In genomic region chr11:18721576-18722292, GRCh38 we compare ENCODE assay signal across 8 cellular contexts. TPM values are rescaled to one million over a fixed set of nuclear protein-coding genes. Genes with fewer than 3 reads are reported as not detected.
A peak's percentile ranks its signal among the peaks of the same experiment; 100 is the strongest.
DNase-seq lines count a peak whose midpoint lies in the region; ATAC-seq, FAIRE-seq and TF ChIP-seq lines count a peak whose summit lies in the region.

No MANE protein-coding gene starts in this region.

- in situ Hi-C loops in K562 (cut with MboI), result no loop called here

- H4K20me1 ChIP-seq in K562 (replicated peaks; ENCODE audit: control insufficient read depth, insufficient read depth, low read length), result peaks cover 2% of the 10 kb centered on the region; the same call in 1 of the 2 replicates

- H3K9me3 ChIP-seq in HUES6 (ENCODE audit: control insufficient read depth, insufficient read depth, low read depth, low read length), result no peaks in the 10 kb centered on the region
- H3K9me3 ChIP-seq in K562 (replicated peaks; ENCODE audit: control insufficient read depth, insufficient read depth, low read depth, low read length), result no peaks in the 10 kb centered on the region
- H3K9me3 ChIP-seq in spleen, result no peaks in the 10 kb centered on the region

- H3K9me1 ChIP-seq in K562 (ENCODE audit: control insufficient read depth, insufficient read depth, low read length), result peaks cover 3% of the 10 kb centered on the region

- peak overlapping the region; percentile 93 for H2AFZ ChIP-seq in K562 (ENCODE audit: low read depth, low read length)

- no peak for TF ChIP-seq EP300 in K562 (IDR thresholded peaks at IDR 0.05; ENCODE audit: low read length)

- H3K9ac ChIP-seq in HUES6 (ENCODE audit: low read length) (peak overlapping the region; percentile 2), K562 (ENCODE audit: insufficient read depth in 1 of 2, low read depth in 2 of 2, low read length in 2 of 2) (peak overlapping the region in 1 of 2 experiments; percentile 82; a peak in 2 of 4 replicates)

- POLR2A ChIA-PET in K562 (lab: Yijun Ruan, JAX), result interaction anchor here (0.6 to 1.1 kb wide), 7 partner anchors 16 to 31 kb away, joined by 3 to 5 read pairs (median 3); partner anchors contain the start of gene TMEM86A

- ATAC-seq in GM21390 (IDR thresholded peaks at IDR 0.05; ENCODE audit: unreplicated experiment), result peak; percentile 80
- ATAC-seq in K562, result peak; percentile 90

- no peak for TF ChIP-seq POLR2A in K562 (conservative IDR thresholded peaks at IDR 0.05)
- TF ChIP-seq POLR2A in spleen (IDR thresholded peaks at IDR 0.05), result no peak

- H3K36me3 ChIP-seq in HUES6 (ENCODE audit: control insufficient read depth, insufficient read depth, low read length) (no peaks in the 10 kb centered on the region), K562 (ENCODE audit: control insufficient read depth, insufficient read depth, low read length) (no peaks in the 10 kb centered on the region), spleen (no peaks in the 10 kb centered on the region)

- peak overlapping the region; percentile 82 for H3K4me2 ChIP-seq in K562 (ENCODE audit: insufficient read depth, low read length)

- peak; percentile 86 for DNase-seq in ELF-1 (ENCODE audit: low read depth, low spot score)
- DNase-seq in SW480 (ENCODE audit: low spot score), result peak; percentile 77
- DNase-seq in K562 (ENCODE audit: extremely low read depth in 1 of 4, low spot score in 3 of 4), result peak; percentile 61 to 76 (median 68)
- DNase-seq in iPS-NIHi7 (ENCODE audit: extremely low spot score), result peak; percentile 82
- DNase-seq in spleen, result peak; percentile 84
- DNase-seq in urothelium cell line (ENCODE audit: low spot score), result no peak

- 16% methylated on average over 27 of the region's 35 CpGs for WGBS in K562 (ENCODE audit: insufficient coverage, low coverage, missing lambda C conversion rate)
- 0 to 1% (median 1%) methylated on average over 32 to 35 of the region's 35 CpGs for WGBS in spleen, 5 donors

- CTCF ChIA-PET in K562 (lab: Yijun Ruan, JAX; ENCODE audit: low intra/inter-chr PET ratio), result interaction anchor here (0.6 to 0.7 kb wide), 2 partner anchors 54 to 843 kb away, joined by 3 read pairs; no protein-coding TSS in a partner anchor

- no TSS peak for BruUV-seq in K562 (replicated peaks; lab: Mats Ljungman, UMichigan)

- peaks cover 33% of the 10 kb centered on the region for H3K27me3 ChIP-seq in HUES6 (ENCODE audit: control insufficient read depth, insufficient read depth, low read length)
- peaks cover 6 to 40% of the 10 kb centered on the region in 2 experiments for H3K27me3 ChIP-seq in K562 (ENCODE audit: control insufficient read depth in 2 of 2, insufficient read depth in 2 of 2, low read length in 2 of 2)
- H3K27me3 ChIP-seq in spleen (replicated peaks in 1 of 7), result peaks cover 0 to 11% (median 0%) of the 10 kb centered on the region in 7 donors

- FAIRE-seq in K562 (lab: Jason Lieb, UNC) (peak; percentile 86), urothelium cell line (lab: Jason Lieb, UNC) (no peak)

- H3K4me3 ChIP-seq in HUES6 (ENCODE audit: low read depth, low read length) (peak overlapping the region; percentile 57), K562 (peak overlapping the region; percentile 30; the same call in 1 of the 2 replicates), spleen (peak overlapping the region; percentile 39 to 81 (median 56))

- H3K4me1 ChIP-seq in HUES6 (ENCODE audit: control insufficient read depth, insufficient read depth, low read length) (peaks cover 14% of the 10 kb centered on the region), K562 (replicated peaks in 1 of 2; ENCODE audit: control insufficient read depth in 2 of 2, insufficient read depth in 2 of 2, low read length in 2 of 2) (peaks cover 2 to 14% of the 10 kb centered on the region in 2 experiments; a peak in 3 of 5 replicates), spleen (peaks cover 4 to 22% (median 18%) of the 10 kb centered on the region in 6 donors)

- peak; percentile 58 to 87 (median 72) for TF ChIP-seq CTCF in K562 (IDR thresholded peaks at IDR 0.05 in 2 of 3, conservative IDR thresholded peaks at IDR 0.05 in 1 of 3; ENCODE audit: insufficient read depth in 2 of 3, low read depth in 1 of 3, low read length in 3 of 3)
- peak; percentile 48 to 91 (median 79) for TF ChIP-seq CTCF in spleen (IDR thresholded peaks at IDR 0.05 in 8 of 11, conservative IDR thresholded peaks at IDR 0.05 in 3 of 11)

- H3K27ac ChIP-seq in HUES6 (ENCODE audit: low read depth, low read length), result no peak overlapping the region
- no peak overlapping the region for H3K27ac ChIP-seq in K562 (ENCODE audit: extremely low read depth, low read depth, low read length)
- H3K27ac ChIP-seq in spleen, result peak overlapping the region; percentile 8 to 72 (median 48)

- intact Hi-C loops in K562 (cut with micrococcal nuclease), result no loop called here
- intact Hi-C loops in spleen (cut with DNase I; ENCODE audit: low total_unique reads), result no loop called here

- peak in 1 of 2 experiments; percentile 30; a peak in 2 of 4 replicates for TF ChIP-seq RAD21 in K562 (CRISPR knock-in tag; conservative IDR thresholded peaks at IDR 0.05 in 1 of 2, IDR thresholded peaks at IDR 0.05 in 1 of 2)

- H3K79me2 ChIP-seq in K562 (ENCODE audit: control insufficient read depth, insufficient read depth, low read length), result no peaks in the 10 kb centered on the region

TF ChIP-seq in K562, 482 proteins besides CTCF, POLR2A, EP300 and RAD21 (continues in another document):
- TF ChIP-seq ZNF512 (tag; IDR thresholded peaks at IDR 0.05) (no peak), USF1 (CRISPR knock-in tag; IDR thresholded peaks at IDR 0.05) (0 out of 2 replicates have a peak, but pooled peaks have one; percentile 17), XRCC5 (IDR thresholded peaks at IDR 0.05; ENCODE audit: low read depth, low read length) (peak; percentile 41; the same call in 1 of the 2 replicates), SPI1 (IDR thresholded peaks at IDR 0.05; ENCODE audit: borderline replicate concordance, low read depth, low read length) (peak; percentile 86), FOSL1 (tag; conservative IDR thresholded peaks at IDR 0.05) (no peak)

RNA-seq across cellular contexts. Expression of gene IGSF22, which starts 4.3 kb away (rescaled TPM):
- not detected in 2 replicates for total RNA-seq in K562 (2011; cell fraction: chromatin; rRNA removed; ENCODE audit: low replicate concordance)
- not detected in 2 replicates for total RNA-seq in K562 (2011; cell fraction: nucleolus; rRNA removed)
- total RNA-seq in K562 (2011; cell fraction: nucleoplasm; rRNA removed), result not detected in 2 replicates
- total RNA-seq in K562 (2014; rRNA removed) (not detected in 2 replicates), K562 (2014; rRNA removed; fragmentation: Illumina TruSeq; extraction: Trizol) (not detected in 2 replicates), K562 (2015; rRNA removed; fragmentation: Illumina TruSeq; extraction: Trizol) (not detected in 2 replicates), K562 (2021) (not detected in 2 replicates), spleen (1 to 10 TPM in 2 of 7 donors, under 1 TPM in 3, not detected in 2; 0.12 to 3.2 (median 0.28) TPM)
- polyA plus RNA-seq in K562 (2011; rRNA removed) (not detected in 2 replicates), K562 (2014; fragmentation: Illumina TruSeq; extraction: Trizol) (not detected in 2 replicates), K562 (2014; fragmentation: Nextera tagmentation; extraction: Ambion mirVana) (not detected), K562 (2014; rRNA removed) (not detected in 2 replicates), spleen (1 to 10 TPM in 1 of 3 donors, under 1 TPM in 2; 0.54 to 1.2 (median 0.61) TPM)
- not detected in 2 replicates for polyA plus RNA-seq in K562 (2011; cell fraction: cytosol; rRNA removed)
- polyA plus RNA-seq in K562 (2011; cell fraction: nucleus; rRNA removed), result not detected in 2 replicates
- 0.33 TPM in 1 of 2 replicates, not detected in the other for polyA plus RNA-seq in K562 (2012)
- not detected in 2 replicates for polyA minus RNA-seq in K562 (2011; rRNA and poly(A)+ RNA removed)
- not detected in 2 replicates for polyA minus RNA-seq in K562 (2011; cell fraction: cytosol; rRNA and poly(A)+ RNA removed)
- polyA minus RNA-seq in K562 (2011; cell fraction: nucleus; rRNA and poly(A)+ RNA removed), result not detected in 2 replicates

RNA-seq across cellular contexts. Expression of gene TMEM86A, which starts 23.2 kb away (rescaled TPM):
- 1.1 and 2.2 TPM in 2 replicates for total RNA-seq in K562 (2011; cell fraction: chromatin; rRNA removed; ENCODE audit: low replicate concordance)
- 2.1 and 3.0 TPM in 2 replicates for total RNA-seq in K562 (2011; cell fraction: nucleolus; rRNA removed)
- total RNA-seq in K562 (2011; cell fraction: nucleoplasm; rRNA removed), result 2.1 and 2.3 TPM in 2 replicates
- total RNA-seq in K562 (2014; rRNA removed) (0.45 and 1.0 TPM in 2 replicates), K562 (2014; rRNA removed; fragmentation: Illumina TruSeq; extraction: Trizol) (0.22 and 0.25 TPM in 2 replicates), K562 (2015; rRNA removed; fragmentation: Illumina TruSeq; extraction: Trizol) (0.11 and 0.22 TPM in 2 replicates), K562 (2021) (0.74 and 1.3 TPM in 2 replicates), spleen (10 to 100 TPM in 5 of 7 donors, 1 to 10 TPM in 2; 5.1 to 25.0 (median 17.0) TPM)
- polyA plus RNA-seq in K562 (2011; rRNA removed) (0.27 and 0.52 TPM in 2 replicates), K562 (2014; fragmentation: Illumina TruSeq; extraction: Trizol) (0.39 and 0.78 TPM in 2 replicates), K562 (2014; fragmentation: Nextera tagmentation; extraction: Ambion mirVana) (not detected), K562 (2014; rRNA removed) (0.27 and 0.40 TPM in 2 replicates), spleen (1 to 10 TPM in 2 of 3 donors, under 1 TPM in 1; 0.98 to 2.4 (median 2.0) TPM)
- polyA plus RNA-seq in K562 (2011; cell fraction: cytosol; rRNA removed), result 0.16 and 1.2 TPM in 2 replicates
- polyA plus RNA-seq in K562 (2011; cell fraction: nucleus; rRNA removed), result 0.51 and 1.3 TPM in 2 replicates
- polyA plus RNA-seq in K562 (2012), result 0.57 and 1.2 TPM in 2 replicates
- polyA minus RNA-seq in K562 (2011; rRNA and poly(A)+ RNA removed), result 0.60 and 0.88 TPM in 2 replicates
- not detected in 2 replicates for polyA minus RNA-seq in K562 (2011; cell fraction: cytosol; rRNA and poly(A)+ RNA removed)
- polyA minus RNA-seq in K562 (2011; cell fraction: nucleus; rRNA and poly(A)+ RNA removed), result 1.6 and 3.4 TPM in 2 replicates

Comparison
In these comparisons a context has a peak if more than half of its experiments do, and no peak if none do; other contexts are left out.
1. H3K27ac ChIP-seq: peak in spleen (8 of 8); none in HUES6 (single experiment) and K562 (single experiment).
2. Peak in every context shown above with its lines, with median percentiles within 50 percentile points of each other: H3K4me3 ChIP-seq.